ENCODE assay signal across 1 cellular context in the genomic region with DNA sequence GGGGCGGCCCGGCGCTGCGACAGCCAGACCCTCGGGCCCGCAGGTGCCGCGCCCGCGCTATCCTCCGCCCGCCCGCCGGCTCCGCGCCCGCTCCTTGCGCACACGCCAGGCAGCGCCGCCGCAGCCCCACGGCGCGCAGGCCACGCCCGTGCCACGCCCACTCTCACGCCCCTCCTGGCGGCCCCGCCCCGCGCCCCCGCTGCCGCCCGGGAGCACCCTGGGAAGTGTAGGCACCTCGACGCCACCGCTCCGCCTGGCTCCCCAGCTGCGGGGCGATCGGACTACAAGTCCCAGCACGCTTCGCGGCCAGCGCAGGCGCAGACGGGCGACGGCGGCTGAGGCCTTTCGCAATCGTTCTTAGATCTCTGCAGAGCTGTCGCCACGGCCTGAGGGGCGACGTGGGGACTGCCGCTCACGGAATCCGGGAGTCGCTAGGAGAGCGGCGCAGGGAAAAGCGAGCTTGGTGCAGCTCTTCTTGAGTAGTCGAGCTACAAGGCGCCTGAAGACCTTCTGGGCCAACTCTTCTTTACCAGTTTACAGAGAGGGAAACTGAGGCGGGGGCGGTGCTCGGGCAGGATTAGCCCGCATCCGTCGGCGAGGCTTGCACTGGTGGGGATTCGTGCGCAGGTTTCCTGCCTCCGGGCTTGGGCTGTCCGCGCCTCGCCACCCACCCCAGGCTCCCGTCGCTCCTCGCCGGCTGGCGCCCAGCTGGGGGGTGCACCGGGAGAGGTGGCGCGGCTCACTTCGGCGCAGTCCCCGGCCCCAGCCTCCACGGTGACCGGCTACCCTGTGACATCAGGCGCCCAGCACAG.
TF ChIP-seq lines count a peak whose summit lies in the region.

A gene (minus strand): TSS at position 104 of the 812 bp plus-strand sequence. CDS start 124 bp downstream, outside the sequence.

TF ChIP-seq in GM12878, 131 proteins besides CTCF, POLR2A, EP300 and RAD21 (continued from another document and continues in another):
- TF ChIP-seq, protein P1, sequence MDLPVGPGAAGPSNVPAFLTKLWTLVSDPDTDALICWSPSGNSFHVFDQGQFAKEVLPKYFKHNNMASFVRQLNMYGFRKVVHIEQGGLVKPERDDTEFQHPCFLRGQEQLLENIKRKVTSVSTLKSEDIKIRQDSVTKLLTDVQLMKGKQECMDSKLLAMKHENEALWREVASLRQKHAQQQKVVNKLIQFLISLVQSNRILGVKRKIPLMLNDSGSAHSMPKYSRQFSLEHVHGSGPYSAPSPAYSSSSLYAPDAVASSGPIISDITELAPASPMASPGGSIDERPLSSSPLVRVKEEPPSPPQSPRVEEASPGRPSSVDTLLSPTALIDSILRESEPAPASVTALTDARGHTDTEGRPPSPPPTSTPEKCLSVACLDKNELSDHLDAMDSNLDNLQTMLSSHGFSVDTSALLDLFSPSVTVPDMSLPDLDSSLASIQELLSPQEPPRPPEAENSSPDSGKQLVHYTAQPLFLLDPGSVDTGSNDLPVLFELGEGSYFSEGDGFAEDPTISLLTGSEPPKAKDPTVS (IDR thresholded peaks at IDR 0.05; ENCODE audit: low read depth, low read length), result no peak
- TF ChIP-seq CREM (IDR thresholded peaks at IDR 0.05; ENCODE audit: low read depth) (0 out of 2 replicates have a peak, but pooled peaks have one; percentile 31), NFYA (IDR thresholded peaks at IDR 0.05; ENCODE audit: borderline replicate concordance, low read depth, low read length) (no peak), TARDBP (IDR thresholded peaks at IDR 0.05; ENCODE audit: borderline replicate concordance) (peak; percentile 41; the same call in 1 of the 2 replicates), RCOR1 (conservative IDR thresholded peaks at IDR 0.05; ENCODE audit: low read depth, low read length) (no peak), SUPT20H (IDR thresholded peaks at IDR 0.05; ENCODE audit: borderline replicate concordance, control insufficient read depth, low read depth, low read length) (no peak), SP1 (IDR thresholded peaks at IDR 0.05; ENCODE audit: low read depth, low read length) (peak; percentile 54), GATAD2B (conservative IDR thresholded peaks at IDR 0.05; ENCODE audit: low read depth) (no peak), CBFB (IDR thresholded peaks at IDR 0.05; ENCODE audit: low read depth) (no peak), WRNIP1 (IDR thresholded peaks at IDR 0.05; ENCODE audit: borderline replicate concordance, low read depth, low read length) (no peak), HDGF (IDR thresholded peaks at IDR 0.05) (no peak), FOS (IDR thresholded peaks at IDR 0.05; ENCODE audit: borderline replicate concordance, extremely low read depth, insufficient read length) (no peak), ESRRA (IDR thresholded peaks at IDR 0.05; ENCODE audit: low read length) (no peak; the same call in 1 of the 2 replicates), GABPA (IDR thresholded peaks at IDR 0.05; ENCODE audit: low read depth) (no peak), FOXK2 (IDR thresholded peaks at IDR 0.05) (no peak), STAT1 (conservative IDR thresholded peaks at IDR 0.05) (no peak), KDM1A (IDR thresholded peaks at IDR 0.05; ENCODE audit: borderline replicate concordance) (no peak), ZNF24 (IDR thresholded peaks at IDR 0.05) (no peak), PAX5 (IDR thresholded peaks at IDR 0.05; ENCODE audit: borderline replicate concordance, low read depth, low read length) (no peak), CREB1 (IDR thresholded peaks at IDR 0.05; ENCODE audit: low read depth) (0 out of 2 replicates have a peak, but pooled peaks have one; percentile 42), CHD2 (IDR thresholded peaks at IDR 0.05; ENCODE audit: borderline replicate concordance, low read depth, low read length) (0 out of 2 replicates have a peak, but pooled peaks have one; percentile 21), SRF (IDR thresholded peaks at IDR 0.05; ENCODE audit: low read depth in 2 of 2, low read length in 2 of 2) (no peak), CHD4 (IDR thresholded peaks at IDR 0.05) (no peak), TAF1 (IDR thresholded peaks at IDR 0.05; ENCODE audit: borderline replicate concordance, low read depth, low read length) (peak; percentile 59; the same call in 1 of the 2 replicates), NBN (IDR thresholded peaks at IDR 0.05) (no peak), CBX5 (IDR thresholded peaks at IDR 0.05; ENCODE audit: low read depth) (no peak), ZNF207 (IDR thresholded peaks at IDR 0.05; ENCODE audit: borderline replicate concordance) (peak; percentile 31; the same call in 1 of the 2 replicates), RFX5 (IDR thresholded peaks at IDR 0.05; ENCODE audit: low read depth, low read length) (no peak), RUNX3 (IDR thresholded peaks at IDR 0.05; ENCODE audit: low read length) (no peak; the same call in 1 of the 2 replicates), RAD51 (IDR thresholded peaks at IDR 0.05) (no peak), POU2F2 (IDR thresholded peaks at IDR 0.05; ENCODE audit: borderline replicate concordance, low read depth, low read length) (no peak), BHLHE40 (IDR thresholded peaks at IDR 0.05; ENCODE audit: borderline replicate concordance in 1 of 2, low read depth in 2 of 2, low read length in 1 of 2) (peak; percentile 23 to 85; a peak in 2 of 4 replicates), LARP7 (IDR thresholded peaks at IDR 0.05) (peak; percentile 45), SUZ12 (IDR thresholded peaks at IDR 0.05; ENCODE audit: unreplicated experiment) (no peak), BACH1 (IDR thresholded peaks at IDR 0.05; ENCODE audit: borderline replicate concordance) (peak; percentile 52; the same call in 1 of the 2 replicates), SIX5 (IDR thresholded peaks at IDR 0.05; ENCODE audit: low read depth, low read length, severe bottlenecking) (peak; percentile 91), YBX1 (IDR thresholded peaks at IDR 0.05) (no peak)
- TF ChIP-seq, protein P2, sequence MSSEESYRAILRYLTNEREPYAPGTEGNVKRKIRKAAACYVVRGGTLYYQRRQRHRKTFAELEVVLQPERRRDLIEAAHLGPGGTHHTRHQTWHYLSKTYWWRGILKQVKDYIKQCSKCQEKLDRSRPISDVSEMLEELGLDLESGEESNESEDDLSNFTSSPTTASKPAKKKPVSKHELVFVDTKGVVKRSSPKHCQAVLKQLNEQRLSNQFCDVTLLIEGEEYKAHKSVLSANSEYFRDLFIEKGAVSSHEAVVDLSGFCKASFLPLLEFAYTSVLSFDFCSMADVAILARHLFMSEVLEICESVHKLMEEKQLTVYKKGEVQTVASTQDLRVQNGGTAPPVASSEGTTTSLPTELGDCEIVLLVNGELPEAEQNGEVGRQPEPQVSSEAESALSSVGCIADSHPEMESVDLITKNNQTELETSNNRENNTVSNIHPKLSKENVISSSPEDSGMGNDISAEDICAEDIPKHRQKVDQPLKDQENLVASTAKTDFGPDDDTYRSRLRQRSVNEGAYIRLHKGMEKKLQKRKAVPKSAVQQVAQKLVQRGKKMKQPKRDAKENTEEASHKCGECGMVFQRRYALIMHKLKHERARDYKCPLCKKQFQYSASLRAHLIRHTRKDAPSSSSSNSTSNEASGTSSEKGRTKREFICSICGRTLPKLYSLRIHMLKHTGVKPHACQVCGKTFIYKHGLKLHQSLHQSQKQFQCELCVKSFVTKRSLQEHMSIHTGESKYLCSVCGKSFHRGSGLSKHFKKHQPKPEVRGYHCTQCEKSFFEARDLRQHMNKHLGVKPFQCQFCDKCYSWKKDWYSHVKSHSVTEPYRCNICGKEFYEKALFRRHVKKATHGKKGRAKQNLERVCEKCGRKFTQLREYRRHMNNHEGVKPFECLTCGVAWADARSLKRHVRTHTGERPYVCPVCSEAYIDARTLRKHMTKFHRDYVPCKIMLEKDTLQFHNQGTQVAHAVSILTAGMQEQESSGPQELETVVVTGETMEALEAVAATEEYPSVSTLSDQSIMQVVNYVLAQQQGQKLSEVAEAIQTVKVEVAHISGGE (CRISPR knock-in tag; IDR thresholded peaks at IDR 0.05), result no peak
- TF ChIP-seq, protein P3, sequence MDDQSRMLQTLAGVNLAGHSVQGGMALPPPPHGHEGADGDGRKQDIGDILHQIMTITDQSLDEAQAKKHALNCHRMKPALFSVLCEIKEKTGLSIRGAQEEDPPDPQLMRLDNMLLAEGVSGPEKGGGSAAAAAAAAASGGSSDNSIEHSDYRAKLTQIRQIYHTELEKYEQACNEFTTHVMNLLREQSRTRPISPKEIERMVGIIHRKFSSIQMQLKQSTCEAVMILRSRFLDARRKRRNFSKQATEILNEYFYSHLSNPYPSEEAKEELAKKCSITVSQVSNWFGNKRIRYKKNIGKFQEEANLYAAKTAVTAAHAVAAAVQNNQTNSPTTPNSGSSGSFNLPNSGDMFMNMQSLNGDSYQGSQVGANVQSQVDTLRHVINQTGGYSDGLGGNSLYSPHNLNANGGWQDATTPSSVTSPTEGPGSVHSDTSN (IDR thresholded peaks at IDR 0.05; ENCODE audit: insufficient replicate concordance, low read depth, low read length), result no peak
- TF ChIP-seq, protein P4, sequence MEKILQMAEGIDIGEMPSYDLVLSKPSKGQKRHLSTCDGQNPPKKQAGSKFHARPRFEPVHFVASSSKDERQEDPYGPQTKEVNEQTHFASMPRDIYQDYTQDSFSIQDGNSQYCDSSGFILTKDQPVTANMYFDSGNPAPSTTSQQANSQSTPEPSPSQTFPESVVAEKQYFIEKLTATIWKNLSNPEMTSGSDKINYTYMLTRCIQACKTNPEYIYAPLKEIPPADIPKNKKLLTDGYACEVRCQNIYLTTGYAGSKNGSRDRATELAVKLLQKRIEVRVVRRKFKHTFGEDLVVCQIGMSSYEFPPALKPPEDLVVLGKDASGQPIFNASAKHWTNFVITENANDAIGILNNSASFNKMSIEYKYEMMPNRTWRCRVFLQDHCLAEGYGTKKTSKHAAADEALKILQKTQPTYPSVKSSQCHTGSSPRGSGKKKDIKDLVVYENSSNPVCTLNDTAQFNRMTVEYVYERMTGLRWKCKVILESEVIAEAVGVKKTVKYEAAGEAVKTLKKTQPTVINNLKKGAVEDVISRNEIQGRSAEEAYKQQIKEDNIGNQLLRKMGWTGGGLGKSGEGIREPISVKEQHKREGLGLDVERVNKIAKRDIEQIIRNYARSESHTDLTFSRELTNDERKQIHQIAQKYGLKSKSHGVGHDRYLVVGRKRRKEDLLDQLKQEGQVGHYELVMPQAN (conservative IDR thresholded peaks at IDR 0.05), result no peak; the same call in 1 of the 2 replicates
- TF ChIP-seq, protein P5, sequence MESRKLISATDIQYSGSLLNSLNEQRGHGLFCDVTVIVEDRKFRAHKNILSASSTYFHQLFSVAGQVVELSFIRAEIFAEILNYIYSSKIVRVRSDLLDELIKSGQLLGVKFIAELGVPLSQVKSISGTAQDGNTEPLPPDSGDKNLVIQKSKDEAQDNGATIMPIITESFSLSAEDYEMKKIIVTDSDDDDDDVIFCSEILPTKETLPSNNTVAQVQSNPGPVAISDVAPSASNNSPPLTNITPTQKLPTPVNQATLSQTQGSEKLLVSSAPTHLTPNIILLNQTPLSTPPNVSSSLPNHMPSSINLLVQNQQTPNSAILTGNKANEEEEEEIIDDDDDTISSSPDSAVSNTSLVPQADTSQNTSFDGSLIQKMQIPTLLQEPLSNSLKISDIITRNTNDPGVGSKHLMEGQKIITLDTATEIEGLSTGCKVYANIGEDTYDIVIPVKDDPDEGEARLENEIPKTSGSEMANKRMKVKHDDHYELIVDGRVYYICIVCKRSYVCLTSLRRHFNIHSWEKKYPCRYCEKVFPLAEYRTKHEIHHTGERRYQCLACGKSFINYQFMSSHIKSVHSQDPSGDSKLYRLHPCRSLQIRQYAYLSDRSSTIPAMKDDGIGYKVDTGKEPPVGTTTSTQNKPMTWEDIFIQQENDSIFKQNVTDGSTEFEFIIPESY (IDR thresholded peaks at IDR 0.05), result no peak
- TF ChIP-seq, protein P6, sequence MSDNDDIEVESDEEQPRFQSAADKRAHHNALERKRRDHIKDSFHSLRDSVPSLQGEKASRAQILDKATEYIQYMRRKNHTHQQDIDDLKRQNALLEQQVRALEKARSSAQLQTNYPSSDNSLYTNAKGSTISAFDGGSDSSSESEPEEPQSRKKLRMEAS (IDR thresholded peaks at IDR 0.05; ENCODE audit: low read depth, low read length), result no peak; the same call in 1 of the 2 replicates
- TF ChIP-seq, protein P7, sequence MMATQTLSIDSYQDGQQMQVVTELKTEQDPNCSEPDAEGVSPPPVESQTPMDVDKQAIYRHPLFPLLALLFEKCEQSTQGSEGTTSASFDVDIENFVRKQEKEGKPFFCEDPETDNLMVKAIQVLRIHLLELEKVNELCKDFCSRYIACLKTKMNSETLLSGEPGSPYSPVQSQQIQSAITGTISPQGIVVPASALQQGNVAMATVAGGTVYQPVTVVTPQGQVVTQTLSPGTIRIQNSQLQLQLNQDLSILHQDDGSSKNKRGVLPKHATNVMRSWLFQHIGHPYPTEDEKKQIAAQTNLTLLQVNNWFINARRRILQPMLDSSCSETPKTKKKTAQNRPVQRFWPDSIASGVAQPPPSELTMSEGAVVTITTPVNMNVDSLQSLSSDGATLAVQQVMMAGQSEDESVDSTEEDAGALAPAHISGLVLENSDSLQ (IDR thresholded peaks at IDR 0.05), result peak; percentile 39; the same call in 1 of the 2 replicates
- TF ChIP-seq, protein P8, sequence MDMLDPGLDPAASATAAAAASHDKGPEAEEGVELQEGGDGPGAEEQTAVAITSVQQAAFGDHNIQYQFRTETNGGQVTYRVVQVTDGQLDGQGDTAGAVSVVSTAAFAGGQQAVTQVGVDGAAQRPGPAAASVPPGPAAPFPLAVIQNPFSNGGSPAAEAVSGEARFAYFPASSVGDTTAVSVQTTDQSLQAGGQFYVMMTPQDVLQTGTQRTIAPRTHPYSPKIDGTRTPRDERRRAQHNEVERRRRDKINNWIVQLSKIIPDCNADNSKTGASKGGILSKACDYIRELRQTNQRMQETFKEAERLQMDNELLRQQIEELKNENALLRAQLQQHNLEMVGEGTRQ (IDR thresholded peaks at IDR 0.05; ENCODE audit: borderline replicate concordance, low read depth, low read length), result no peak
- TF ChIP-seq, protein P9, sequence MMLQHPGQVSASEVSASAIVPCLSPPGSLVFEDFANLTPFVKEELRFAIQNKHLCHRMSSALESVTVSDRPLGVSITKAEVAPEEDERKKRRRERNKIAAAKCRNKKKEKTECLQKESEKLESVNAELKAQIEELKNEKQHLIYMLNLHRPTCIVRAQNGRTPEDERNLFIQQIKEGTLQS (IDR thresholded peaks at IDR 0.05; ENCODE audit: borderline replicate concordance, extremely low read depth, low read depth, low read length), result peak; percentile 15; the same call in 1 of the 2 replicates
- TF ChIP-seq, protein P10, sequence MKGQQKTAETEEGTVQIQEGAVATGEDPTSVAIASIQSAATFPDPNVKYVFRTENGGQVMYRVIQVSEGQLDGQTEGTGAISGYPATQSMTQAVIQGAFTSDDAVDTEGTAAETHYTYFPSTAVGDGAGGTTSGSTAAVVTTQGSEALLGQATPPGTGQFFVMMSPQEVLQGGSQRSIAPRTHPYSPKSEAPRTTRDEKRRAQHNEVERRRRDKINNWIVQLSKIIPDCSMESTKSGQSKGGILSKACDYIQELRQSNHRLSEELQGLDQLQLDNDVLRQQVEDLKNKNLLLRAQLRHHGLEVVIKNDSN (IDR thresholded peaks at IDR 0.05; ENCODE audit: borderline replicate concordance, extremely low read length, insufficient read depth, low read depth, low read length), result no peak
- TF ChIP-seq, protein P11, sequence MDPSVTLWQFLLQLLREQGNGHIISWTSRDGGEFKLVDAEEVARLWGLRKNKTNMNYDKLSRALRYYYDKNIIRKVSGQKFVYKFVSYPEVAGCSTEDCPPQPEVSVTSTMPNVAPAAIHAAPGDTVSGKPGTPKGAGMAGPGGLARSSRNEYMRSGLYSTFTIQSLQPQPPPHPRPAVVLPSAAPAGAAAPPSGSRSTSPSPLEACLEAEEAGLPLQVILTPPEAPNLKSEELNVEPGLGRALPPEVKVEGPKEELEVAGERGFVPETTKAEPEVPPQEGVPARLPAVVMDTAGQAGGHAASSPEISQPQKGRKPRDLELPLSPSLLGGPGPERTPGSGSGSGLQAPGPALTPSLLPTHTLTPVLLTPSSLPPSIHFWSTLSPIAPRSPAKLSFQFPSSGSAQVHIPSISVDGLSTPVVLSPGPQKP (IDR thresholded peaks at IDR 0.05; ENCODE audit: low read depth, low read length), result 0 out of 2 replicates have a peak, but pooled peaks have one; percentile 19
